Comparison of ENCODE assay signal across 8 cellular contexts in the genomic region with DNA sequence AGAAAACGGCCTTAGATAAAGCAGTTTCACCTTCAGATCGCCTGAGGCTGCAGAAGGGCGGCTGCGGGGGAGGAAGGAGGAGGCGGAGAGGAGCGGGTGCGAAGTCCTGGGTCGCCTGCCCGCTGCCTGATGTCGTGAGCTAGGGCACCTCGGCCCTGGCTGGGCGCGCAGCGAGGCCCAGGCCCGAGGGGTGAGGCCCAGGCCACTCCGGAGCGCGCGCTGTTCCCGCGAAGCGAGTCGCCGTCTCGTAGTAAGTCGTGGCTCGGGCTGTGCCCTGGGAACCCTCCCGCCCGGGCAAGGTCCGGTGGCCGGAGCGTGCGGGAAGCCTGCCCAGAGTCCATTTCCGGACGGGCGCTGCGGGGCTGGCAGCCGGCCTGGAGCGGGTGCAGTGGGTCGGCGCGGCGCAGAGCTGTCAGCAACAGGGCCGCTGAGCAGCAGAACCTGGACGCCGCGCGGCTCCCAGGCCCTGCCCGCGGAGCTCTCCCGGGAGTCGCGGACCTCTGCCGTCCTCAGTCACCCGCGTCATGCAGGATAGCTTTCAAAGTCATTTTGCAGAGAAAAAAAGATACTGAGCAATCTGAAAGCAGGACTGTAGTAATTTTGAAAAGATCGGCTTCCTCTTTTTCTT. TPM values are rescaled to one million over a fixed set of nuclear protein-coding genes. Genes with fewer than 3 reads are reported as not detected.
DNase-seq lines count a peak whose midpoint lies in the region; ATAC-seq and TF ChIP-seq lines count a peak whose summit lies in the region.

No MANE protein-coding gene starts in this region.

- peak overlapping the region; percentile 91 for H3K27ac ChIP-seq in HUES48 (ENCODE audit: low read depth, low read length)
- H3K27ac ChIP-seq in dorsolateral prefrontal cortex: peak overlapping the region; percentile 62 to 97 (median 94)
- H3K27ac ChIP-seq in right lobe of liver: peak overlapping the region; percentile 86 to 89 (median 89)

- no peaks in the 10 kb centered on the region for H3K9me3 ChIP-seq in HUES48 (ENCODE audit: control insufficient read depth, insufficient read depth, low read length)
- H3K9me3 ChIP-seq in right lobe of liver: no peaks in the 10 kb centered on the region

- H3K9ac ChIP-seq in HUES48 (ENCODE audit: low read depth, low read length): peak overlapping the region; percentile 42; the same call in 1 of the 2 replicates

- 0% methylated on average over 18 of the region's 57 CpGs for whole genome bisulfite sequencing in right lobe of liver (ENCODE audit: insufficient coverage, low coverage, low lambda C conversion rate, missing lambda C conversion rate)

- H3K27me3 ChIP-seq in HUES48 (ENCODE audit: control insufficient read depth, insufficient read depth, low read length): peaks cover 23% of the 10 kb centered on the region
- H3K27me3 ChIP-seq in dorsolateral prefrontal cortex: no peaks in the 10 kb centered on the region
- no peaks in the 10 kb centered on the region for H3K27me3 ChIP-seq in right lobe of liver

- peak; percentile 81 for DNase-seq in COLO668 (lab: John Stamatoyannopoulos, UW; ENCODE audit: unreplicated experiment)
- DNase-seq in activated CD4-positive, alpha-beta T cell treated with anti-CD3 and anti-CD28 coated beads for 4 hours: peak; percentile 23 to 26
- DNase-seq in dorsolateral prefrontal cortex: peak in 7 of 10 donors; percentile 32 to 88 (median 66)
- DNase-seq in right lobe of liver: peak; percentile 79 to 89 (median 85)
- DNase-seq in stimulated activated naive CD4-positive, alpha-beta T cell treated with Interleukin-2 at 50 U/mL for 16 hours (lab: John Stamatoyannopoulos, UW): peak; percentile 7
- DNase-seq in COR-L47 (lab: John Stamatoyannopoulos, UW): no peak

- no peaks in the 10 kb centered on the region for H3K36me3 ChIP-seq in HUES48 (ENCODE audit: control insufficient read depth, insufficient read depth, low read length)
- no peaks in the 10 kb centered on the region for H3K36me3 ChIP-seq in right lobe of liver

- peak; percentile 75 for TF ChIP-seq POLR2A in right lobe of liver (IDR thresholded peaks at IDR 0.05)

- ATAC-seq in GM21360 (IDR thresholded peaks at IDR 0.05; ENCODE audit: unreplicated experiment) (peak; percentile 54), right lobe of liver (peak; percentile 79 to 95 (median 92))

- TF ChIP-seq CTCF in dorsolateral prefrontal cortex (IDR thresholded peaks at IDR 0.05 in 54 of 56, conservative IDR thresholded peaks at IDR 0.05 in 2 of 56; ENCODE audit: low read depth in 1 of 56, partially characterized antibody in 56 of 56) (peak in 4 of 56 donors; percentile 7 to 23 (median 11)), right lobe of liver (IDR thresholded peaks at IDR 0.05) (no peak)

- intact Hi-C loops in dorsolateral prefrontal cortex (cut with DNase I) (loop anchor here in 1 of 2 donors (2.0 to 10.0 kb wide), 3 partner anchors 34 to 242 kb away; partner anchors contain the start of gene TMEM131L), right lobe of liver (cut with DNase I) (no loop called here)

- H3K4me3 ChIP-seq in HUES48 (ENCODE audit: low read depth, low read length) (peak overlapping the region; percentile 71), dorsolateral prefrontal cortex (peak overlapping the region; percentile 41 to 84 (median 70)), right lobe of liver (peak overlapping the region; percentile 63 to 70 (median 64))

- H3K4me1 ChIP-seq in HUES48 (ENCODE audit: control insufficient read depth, insufficient read depth, low read length) (peaks cover 18% of the 10 kb centered on the region), right lobe of liver (no peaks in the 10 kb centered on the region)

RNA-seq across cellular contexts. Expression of gene TRIM2, which starts 18.7 kb away (rescaled TPM):
- 100 to 1,000 TPM; 287 to 703 (median 456) TPM for total RNA-seq in dorsolateral prefrontal cortex
- total RNA-seq in right lobe of liver: 10 to 100 TPM in 3 of 6 experiments, 1 to 10 TPM in 3; 8.9 to 17.5 (median 10.0) TPM

Comparison
In these comparisons a context has a peak if more than half of its experiments do, and no peak if none do; other contexts are left out.
1. RNA of gene TRIM2, which starts 18.7 kb away (total RNA-seq): 287 to 703 TPM in dorsolateral prefrontal cortex; 8.9 to 17.5 TPM in right lobe of liver; every median in the first group is over 10 times any median in the second.
2. Peak in every context shown above with its lines, with median percentiles within 50 percentile points of each other: H3K27ac ChIP-seq and H3K4me3 ChIP-seq.